ENCODE assay signal across 14 cellular contexts in the genomic region with DNA sequence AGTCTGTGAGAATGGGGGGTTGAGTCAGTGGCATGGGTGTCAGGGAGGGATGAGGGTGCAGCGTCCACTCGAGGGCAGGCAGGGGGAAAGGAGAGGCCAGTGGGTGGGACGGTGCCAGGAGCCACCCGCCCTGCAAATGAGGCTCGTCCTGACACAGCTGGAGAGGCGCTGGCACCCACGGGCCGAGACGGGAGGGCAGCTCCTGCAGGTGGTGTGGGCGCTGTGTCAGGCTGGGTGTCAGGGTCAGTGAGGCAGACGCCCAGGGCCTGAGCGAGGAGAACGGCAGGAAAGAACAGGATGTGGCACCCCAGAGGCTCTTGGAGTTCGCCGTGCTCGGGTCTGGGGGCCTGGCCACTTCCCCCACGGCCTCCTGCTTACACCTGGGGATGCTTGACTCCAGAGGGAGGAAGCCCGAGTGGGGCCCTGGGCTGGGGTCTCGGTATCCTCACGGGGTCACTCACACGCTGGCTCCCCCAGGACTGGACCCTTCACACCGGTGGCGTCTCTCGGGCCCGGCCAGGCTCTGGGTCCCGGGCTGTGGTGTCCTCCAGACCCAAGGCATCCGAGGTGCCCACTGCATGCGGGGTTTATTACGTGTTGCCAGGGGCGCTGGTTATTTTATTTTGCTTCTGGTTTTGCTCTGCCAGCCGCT.
"Had no signal": no experiment of that assay in that cellular context is flagged by ENCODE, and none has a peak within 500 bp of the region (broad histone marks: within the 10 kb centered on the region; RNA-seq: fewer than 3 reads in every experiment).

No MANE protein-coding gene starts in this region.

- DNase-seq: activated CD4-positive, alpha-beta T cell treated with anti-CD3 and anti-CD28 coated beads, Interleukin-2, amount 50 U/mL, for 1 hour; activated CD4-positive, CD25-positive, alpha-beta regulatory T cell treated with anti-CD3 and anti-CD28 coated beads, Interleukin-2, amount 50 U/mL, for 72 hours; activated CD8-positive, alpha-beta T cell treated with anti-CD3 and anti-CD28 coated beads, Interleukin-2, amount 10 ng/mL, durations not matched to agents 7 days and 5 days; activated naive CD8-positive, alpha-beta T cell treated with anti-CD3 and anti-CD28 coated beads for 36 hours; cerebellar nuclear complex; cortex of kidney; naive thymus-derived CD4-positive, alpha-beta T cell; stimulated activated CD4-positive, alpha-beta T cell treated with anti-CD3 and anti-CD28 coated beads, Interleukin-15, amount 100 ng/mL, for 24 hours; stimulated activated naive B cell treated with anti-CD40 and anti-IgM and Interleukin-4, amounts not matched to agents 10 μg/mL and 1 μg/mL and 100 μg/mL, for 72 hours; testis; trophoblast cell; WERI-Rb-1 had no signal

- H3K27me3 Mint-ChIP-seq: activated naive CD8-positive, alpha-beta T cell treated with anti-CD3 and anti-CD28 coated beads for 36 hours; naive thymus-derived CD4-positive, alpha-beta T cell had no signal

- ATAC-seq: activated CD8-positive, alpha-beta T cell treated with anti-CD3 and anti-CD28 coated beads, Interleukin-2, amount 10 ng/mL, durations not matched to agents 7 days and 5 days; activated T-helper 17 cell treated with anti-CD3 and anti-CD28 coated beads, Interleukin-2, amount 50 U/mL, for 72 hours; naive thymus-derived CD4-positive, alpha-beta T cell; pancreas; stimulated activated naive B cell treated with anti-CD40 and anti-IgM and Interleukin-4, amounts not matched to agents 10 μg/mL and 1 μg/mL and 100 μg/mL, for 72 hours had no signal

- H3K27ac Mint-ChIP-seq: activated CD8-positive, alpha-beta T cell treated with anti-CD3 and anti-CD28 coated beads, Interleukin-2, amount 10 ng/mL, durations not matched to agents 7 days and 5 days; activated naive CD8-positive, alpha-beta T cell treated with anti-CD3 and anti-CD28 coated beads for 36 hours; activated T-helper 17 cell treated with anti-CD3 and anti-CD28 coated beads, Interleukin-2, amount 50 U/mL, for 72 hours; naive thymus-derived CD4-positive, alpha-beta T cell had no signal

- H3K36me3 Mint-ChIP-seq: activated naive CD8-positive, alpha-beta T cell treated with anti-CD3 and anti-CD28 coated beads for 36 hours; naive thymus-derived CD4-positive, alpha-beta T cell had no signal

- H3K9me3 Mint-ChIP-seq: activated naive CD8-positive, alpha-beta T cell treated with anti-CD3 and anti-CD28 coated beads for 36 hours; activated T-helper 17 cell treated with anti-CD3 and anti-CD28 coated beads, Interleukin-2, amount 50 U/mL, for 72 hours; naive thymus-derived CD4-positive, alpha-beta T cell; stimulated activated naive B cell treated with anti-CD40 and anti-IgM and Interleukin-4, amounts not matched to agents 10 μg/mL and 1 μg/mL and 100 μg/mL, for 72 hours had no signal

- H3K4me1 Mint-ChIP-seq: activated naive CD8-positive, alpha-beta T cell treated with anti-CD3 and anti-CD28 coated beads for 36 hours; activated T-helper 17 cell treated with anti-CD3 and anti-CD28 coated beads, Interleukin-2, amount 50 U/mL, for 72 hours; naive thymus-derived CD4-positive, alpha-beta T cell had no signal

- H3K4me3 Mint-ChIP-seq: activated CD8-positive, alpha-beta T cell treated with anti-CD3 and anti-CD28 coated beads, Interleukin-2, amount 10 ng/mL, durations not matched to agents 7 days and 5 days; activated naive CD8-positive, alpha-beta T cell treated with anti-CD3 and anti-CD28 coated beads for 36 hours; activated T-helper 17 cell treated with anti-CD3 and anti-CD28 coated beads, Interleukin-2, amount 50 U/mL, for 72 hours; naive thymus-derived CD4-positive, alpha-beta T cell; stimulated activated naive B cell treated with anti-CD40 and anti-IgM and Interleukin-4, amounts not matched to agents 10 μg/mL and 1 μg/mL and 100 μg/mL, for 72 hours had no signal
